Comparison of ENCODE assay signal across 20 cellular contexts in the genomic region with DNA sequence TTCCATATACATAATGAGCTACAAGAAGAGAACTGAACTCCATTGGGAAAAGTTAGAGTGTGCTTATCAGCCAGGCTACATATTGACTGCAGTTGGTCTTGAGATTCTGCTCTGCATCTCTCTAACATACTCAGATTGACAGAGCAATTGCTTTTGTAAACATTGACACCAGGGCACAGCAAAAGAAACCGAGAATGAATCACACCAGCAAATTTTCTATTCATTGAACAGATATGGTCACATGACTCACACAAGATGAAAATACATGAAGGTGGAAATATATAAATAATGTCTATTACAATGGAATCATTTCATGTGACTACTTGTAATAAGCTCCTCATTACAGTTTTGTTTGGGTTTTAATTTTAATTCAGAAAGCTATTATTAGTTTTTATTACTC.
"Had no signal": no experiment of that assay in that cellular context is flagged by ENCODE, and none has a peak within 500 bp of the region (broad histone marks: within the 10 kb centered on the region; RNA-seq: fewer than 3 reads in every experiment).

No MANE protein-coding gene starts in this region.

- H3K9me3 ChIP-seq: adrenal gland, colonic mucosa, esophagus muscularis mucosa, thyroid gland had no signal

- ATAC-seq: activated CD8-positive, alpha-beta T cell treated with anti-CD3 and anti-CD28 coated beads for 36 hours; activated T-cell treated with anti-CD3 and anti-CD28 coated beads, Interleukin-2, amount 50 U/mL, for 4 hours; left ventricle myocardium superior; natural killer cell; stimulated activated naive B cell treated with anti-CD40 and anti-IgM and Interleukin-4, amounts not matched to agents 10 μg/mL and 1 μg/mL and 100 μg/mL, for 72 hours had no signal

- FAIRE-seq: endometrium, urothelium cell line had no signal

- H3K36me3 ChIP-seq: adrenal gland, colonic mucosa, esophagus muscularis mucosa, thyroid gland had no signal

- H3K4me3 ChIP-seq: adrenal gland, colonic mucosa, esophagus muscularis mucosa, thyroid gland had no signal

- H3K27ac Mint-ChIP-seq: activated CD8-positive, alpha-beta T cell treated with anti-CD3 and anti-CD28 coated beads for 36 hours; activated naive CD4-positive, alpha-beta T cell treated with anti-CD3 and anti-CD28 coated beads, Interleukin-2, amount 50 U/mL, for 24 hours; natural killer cell; stimulated activated naive B cell treated with anti-CD40 and anti-IgM and Interleukin-4, amounts not matched to agents 10 μg/mL and 1 μg/mL and 100 μg/mL, for 72 hours had no signal

- H3K9me3 Mint-ChIP-seq: activated CD8-positive, alpha-beta T cell treated with anti-CD3 and anti-CD28 coated beads for 36 hours; activated naive CD4-positive, alpha-beta T cell treated with anti-CD3 and anti-CD28 coated beads, Interleukin-2, amount 50 U/mL, for 24 hours; activated T-cell treated with anti-CD3 and anti-CD28 coated beads, Interleukin-2, amount 50 U/mL, for 4 hours; stimulated activated naive B cell treated with anti-CD40 and anti-IgM and Interleukin-4, amounts not matched to agents 10 μg/mL and 1 μg/mL and 100 μg/mL, for 72 hours had no signal

- H3K27me3 Mint-ChIP-seq: activated CD8-positive, alpha-beta T cell treated with anti-CD3 and anti-CD28 coated beads for 36 hours; activated naive CD4-positive, alpha-beta T cell treated with anti-CD3 and anti-CD28 coated beads, Interleukin-2, amount 50 U/mL, for 24 hours; stimulated activated naive B cell treated with anti-CD40 and anti-IgM and Interleukin-4, amounts not matched to agents 10 μg/mL and 1 μg/mL and 100 μg/mL, for 72 hours had no signal

- H3K4me1 ChIP-seq: adrenal gland, colonic mucosa, esophagus muscularis mucosa, thyroid gland had no signal

- H3K36me3 Mint-ChIP-seq: activated naive CD4-positive, alpha-beta T cell treated with anti-CD3 and anti-CD28 coated beads, Interleukin-2, amount 50 U/mL, for 24 hours; natural killer cell; stimulated activated naive B cell treated with anti-CD40 and anti-IgM and Interleukin-4, amounts not matched to agents 10 μg/mL and 1 μg/mL and 100 μg/mL, for 72 hours had no signal

- H3K4me1 Mint-ChIP-seq: activated naive CD4-positive, alpha-beta T cell treated with anti-CD3 and anti-CD28 coated beads, Interleukin-2, amount 50 U/mL, for 24 hours; stimulated activated naive B cell treated with anti-CD40 and anti-IgM and Interleukin-4, amounts not matched to agents 10 μg/mL and 1 μg/mL and 100 μg/mL, for 72 hours had no signal

- H3K27me3 ChIP-seq: adrenal gland, colonic mucosa, esophagus muscularis mucosa, thyroid gland had no signal

- H3K27ac ChIP-seq: adrenal gland, colonic mucosa, esophagus muscularis mucosa, thyroid gland had no signal

- DNase-seq: activated CD4-positive, alpha-beta T cell treated with anti-CD3 and anti-CD28 coated beads for 4 hours; activated CD8-positive, alpha-beta T cell treated with anti-CD3 and anti-CD28 coated beads for 36 hours; activated effector memory CD4-positive, alpha-beta T cell treated with anti-CD3 and anti-CD28 coated beads, Interleukin-2, amount 50 U/mL, for 16 hours; activated T-cell treated with anti-CD3 and anti-CD28 coated beads, Interleukin-2, amount 50 U/mL, for 4 hours; adrenal gland; caudate nucleus; colonic mucosa; hippocampal formation; kidney; left ventricle myocardium superior; mesendoderm; natural killer cell; retina; stimulated activated CD4-positive, alpha-beta T cell treated with anti-CD3 and anti-CD28 coated beads, Interleukin-2, amount 100 ng/mL, for 48 hours; stimulated activated naive B cell treated with anti-CD40 and anti-IgM and Interleukin-4, amounts not matched to agents 10 μg/mL and 1 μg/mL and 100 μg/mL, for 72 hours; thyroid gland had no signal

- H3K4me3 Mint-ChIP-seq: activated CD8-positive, alpha-beta T cell treated with anti-CD3 and anti-CD28 coated beads for 36 hours; activated naive CD4-positive, alpha-beta T cell treated with anti-CD3 and anti-CD28 coated beads, Interleukin-2, amount 50 U/mL, for 24 hours; activated T-cell treated with anti-CD3 and anti-CD28 coated beads, Interleukin-2, amount 50 U/mL, for 4 hours; natural killer cell; stimulated activated naive B cell treated with anti-CD40 and anti-IgM and Interleukin-4, amounts not matched to agents 10 μg/mL and 1 μg/mL and 100 μg/mL, for 72 hours had no signal
